ENCODE assay signal across 7 cellular contexts in the genomic region with DNA sequence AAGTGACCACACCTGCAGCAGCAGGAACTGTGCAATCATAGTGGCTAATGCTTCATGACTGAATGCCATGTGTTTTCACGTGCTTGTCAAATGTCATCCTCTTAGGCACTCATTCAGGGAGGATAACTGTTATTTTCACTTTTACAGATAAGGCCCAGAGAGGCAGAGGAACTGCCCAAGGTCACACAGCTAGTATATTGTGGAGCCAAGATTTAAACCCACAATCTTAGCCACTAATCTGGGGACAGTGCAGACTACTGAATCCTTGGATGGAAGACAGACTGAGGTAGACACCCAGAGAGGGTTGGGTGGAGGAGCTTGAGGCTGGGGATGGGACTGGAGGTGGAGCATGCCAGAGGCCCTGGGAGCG.
"Had no signal": no experiment of that assay in that cellular context is flagged by ENCODE, and none has a peak within 500 bp of the region (broad histone marks: within the 10 kb centered on the region; RNA-seq: fewer than 3 reads in every experiment).

No MANE protein-coding gene starts in this region.

- H3K4me2 ChIP-seq: GM23338 had no signal

- ATAC-seq: GM23338 had no signal

- FAIRE-seq: H1, H54, HTR-8/SVneo had no signal

- H2AFZ ChIP-seq: GM23338 had no signal

- H3K4me3 ChIP-seq: GM23338 had no signal

- DNase-seq: H9, HCEC 1CT, KG1 had no signal
